ENCODE assay signal across 15 cellular contexts in the genomic region with DNA sequence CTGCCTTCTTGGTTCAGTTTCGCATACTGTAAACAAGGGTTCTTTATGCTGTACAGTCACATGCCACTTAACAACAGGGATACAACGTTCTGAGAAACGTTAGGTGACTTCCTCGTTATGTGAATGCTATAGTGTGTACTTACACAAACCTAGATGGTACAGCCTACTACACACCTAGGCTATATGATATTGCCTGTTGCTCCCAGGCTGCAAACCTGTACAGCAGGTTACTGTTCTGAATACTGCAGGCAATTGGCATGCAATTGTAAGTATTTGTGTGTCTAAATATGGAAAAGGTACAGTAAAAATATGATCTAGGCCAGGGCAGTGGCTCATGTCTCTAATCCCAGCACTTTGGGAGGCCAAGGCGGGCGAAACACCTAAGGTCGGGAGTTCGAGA.
DNase-seq lines count a peak whose midpoint lies in the region; ATAC-seq and TF ChIP-seq lines count a peak whose summit lies in the region.
"Had no signal": no experiment of that assay in that cellular context is flagged by ENCODE, and none has a peak within 500 bp of the region (broad histone marks: within the 10 kb centered on the region; RNA-seq: fewer than 3 reads in every experiment).

No MANE protein-coding gene starts in this region.

- no peaks in the 10 kb centered on the region for H3K36me3 Mint-ChIP-seq in activated naive CD4-positive, alpha-beta T cell treated with anti-CD3 and anti-CD28 coated beads, Interleukin-2, amount 50 U/mL, for 72 hours
- no peaks in the 10 kb centered on the region for H3K36me3 Mint-ChIP-seq in nephron progenitor cell (ENCODE audit: low read depth)

- in situ Hi-C loops in SK-MEL-5 (cut with HindIII; ENCODE audit: low pct_unique_long_range_greater_than_20kb, low sequenced_read_pairs): no loop called here

- H3K4me3 ChIP-seq in mucosa of descending colon: no peak overlapping the region
- no peak overlapping the region for H3K4me3 ChIP-seq in vagina
- H3K4me3 ChIP-seq: GM12878 had no signal

- ATAC-seq in activated naive CD4-positive, alpha-beta T cell treated with anti-CD3 and anti-CD28 coated beads, Interleukin-2, amount 50 U/mL, for 72 hours: no peak
- peak; percentile 32 for ATAC-seq in mucosa of descending colon
- ATAC-seq in GM18511 (IDR thresholded peaks at IDR 0.05; ENCODE audit: unreplicated experiment): no peak
- ATAC-seq: GM12878 had no signal

- H3K36me3 ChIP-seq in mucosa of descending colon (ENCODE audit: low read depth) (no peaks in the 10 kb centered on the region), vagina (no peaks in the 10 kb centered on the region)
- H3K36me3 ChIP-seq: BE2C had no signal

- peaks cover 5% of the 10 kb centered on the region for H3K4me1 Mint-ChIP-seq in nephron progenitor cell
- H3K4me1 Mint-ChIP-seq: CD4-positive, alpha-beta memory T cell had no signal

- H3K4me1 ChIP-seq in mucosa of descending colon (ENCODE audit: low read depth) (no peaks in the 10 kb centered on the region), vagina (no peaks in the 10 kb centered on the region)
- H3K4me1 ChIP-seq: BE2C had no signal

- no peaks in the 10 kb centered on the region for H3K27me3 ChIP-seq in vagina
- H3K27me3 ChIP-seq: BE2C had no signal

- H3K9me3 Mint-ChIP-seq in activated naive CD4-positive, alpha-beta T cell treated with anti-CD3 and anti-CD28 coated beads, Interleukin-2, amount 50 U/mL, for 72 hours: peaks cover 5 to 6% of the 10 kb centered on the region in 2 donors
- H3K9me3 Mint-ChIP-seq in nephron progenitor cell: peaks cover 16% of the 10 kb centered on the region

- H3K9me3 ChIP-seq in mucosa of descending colon (no peaks in the 10 kb centered on the region), vagina (no peaks in the 10 kb centered on the region)
- H3K9me3 ChIP-seq: BE2C had no signal

- no peak for DNase-seq in activated naive CD4-positive, alpha-beta T cell treated with anti-CD3 and anti-CD28 coated beads, Interleukin-2, amount 50 U/mL, for 72 hours (ENCODE audit: low spot score in 2 of 2)
- no peak for DNase-seq in activated naive CD4-positive, alpha-beta T cell treated with Interleukin-2 at 50 U/mL for 16 hours
- peak; percentile 39 for DNase-seq in SK-MEL-5 (ENCODE audit: low read depth, low spot score)
- no peak for DNase-seq in mucosa of descending colon
- DNase-seq in vagina (ENCODE audit: extremely low spot score in 2 of 2): no peak
- DNase-seq in nephron progenitor cell: no peak
- DNase-seq: BE2C; CD4-positive, alpha-beta memory T cell; COR-L47; DMS79; GOT3; H9 had no signal

- intact Hi-C loops in mucosa of descending colon (cut with DNase I, micrococcal nuclease) (no loop called here), vagina (cut with DNase I) (no loop called here)

- H3K27ac Mint-ChIP-seq in activated naive CD4-positive, alpha-beta T cell treated with anti-CD3 and anti-CD28 coated beads, Interleukin-2, amount 50 U/mL, for 72 hours: peak overlapping the region; percentile 33 to 44
- no peak overlapping the region for H3K27ac Mint-ChIP-seq in nephron progenitor cell
- H3K27ac Mint-ChIP-seq: CD4-positive, alpha-beta memory T cell had no signal

- H3K27ac ChIP-seq in vagina: no peak overlapping the region
- H3K27ac ChIP-seq: C4-2B had no signal

- no peak for TF ChIP-seq POLR2A in vagina (IDR thresholded peaks at IDR 0.05)

- no peak for TF ChIP-seq CTCF in mucosa of descending colon (IDR thresholded peaks at IDR 0.05)
- no peak for TF ChIP-seq CTCF in vagina (IDR thresholded peaks at IDR 0.05)
- TF ChIP-seq CTCF in nephron progenitor cell (IDR thresholded peaks at IDR 0.05): no peak

- peaks cover 9% of the 10 kb centered on the region for H3K27me3 Mint-ChIP-seq in nephron progenitor cell (ENCODE audit: low read depth, poor library complexity)

- no peak overlapping the region for H3K4me3 Mint-ChIP-seq in nephron progenitor cell
- H3K4me3 Mint-ChIP-seq: CD4-positive, alpha-beta memory T cell; H9 had no signal
